ENCODE assay signal across 2 cellular contexts in genomic region chr4:91032725-91033445, GRCh38.
TF ChIP-seq lines count a peak whose summit lies in the region.

No MANE protein-coding gene starts in this region.

TF ChIP-seq in GM23338, 12 proteins besides CTCF, POLR2A, EP300 and RAD21 (continued from another document):
- TF ChIP-seq EZH2 (IDR thresholded peaks at IDR 0.05; ENCODE audit: low read depth, unreplicated experiment): no peak
- TF ChIP-seq, protein P1, sequence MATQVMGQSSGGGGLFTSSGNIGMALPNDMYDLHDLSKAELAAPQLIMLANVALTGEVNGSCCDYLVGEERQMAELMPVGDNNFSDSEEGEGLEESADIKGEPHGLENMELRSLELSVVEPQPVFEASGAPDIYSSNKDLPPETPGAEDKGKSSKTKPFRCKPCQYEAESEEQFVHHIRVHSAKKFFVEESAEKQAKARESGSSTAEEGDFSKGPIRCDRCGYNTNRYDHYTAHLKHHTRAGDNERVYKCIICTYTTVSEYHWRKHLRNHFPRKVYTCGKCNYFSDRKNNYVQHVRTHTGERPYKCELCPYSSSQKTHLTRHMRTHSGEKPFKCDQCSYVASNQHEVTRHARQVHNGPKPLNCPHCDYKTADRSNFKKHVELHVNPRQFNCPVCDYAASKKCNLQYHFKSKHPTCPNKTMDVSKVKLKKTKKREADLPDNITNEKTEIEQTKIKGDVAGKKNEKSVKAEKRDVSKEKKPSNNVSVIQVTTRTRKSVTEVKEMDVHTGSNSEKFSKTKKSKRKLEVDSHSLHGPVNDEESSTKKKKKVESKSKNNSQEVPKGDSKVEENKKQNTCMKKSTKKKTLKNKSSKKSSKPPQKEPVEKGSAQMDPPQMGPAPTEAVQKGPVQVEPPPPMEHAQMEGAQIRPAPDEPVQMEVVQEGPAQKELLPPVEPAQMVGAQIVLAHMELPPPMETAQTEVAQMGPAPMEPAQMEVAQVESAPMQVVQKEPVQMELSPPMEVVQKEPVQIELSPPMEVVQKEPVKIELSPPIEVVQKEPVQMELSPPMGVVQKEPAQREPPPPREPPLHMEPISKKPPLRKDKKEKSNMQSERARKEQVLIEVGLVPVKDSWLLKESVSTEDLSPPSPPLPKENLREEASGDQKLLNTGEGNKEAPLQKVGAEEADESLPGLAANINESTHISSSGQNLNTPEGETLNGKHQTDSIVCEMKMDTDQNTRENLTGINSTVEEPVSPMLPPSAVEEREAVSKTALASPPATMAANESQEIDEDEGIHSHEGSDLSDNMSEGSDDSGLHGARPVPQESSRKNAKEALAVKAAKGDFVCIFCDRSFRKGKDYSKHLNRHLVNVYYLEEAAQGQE (IDR thresholded peaks at IDR 0.05; ENCODE audit: unreplicated experiment): no peak
- TF ChIP-seq EZH2phosphoT487 (IDR thresholded peaks at IDR 0.05; ENCODE audit: unreplicated experiment): no peak
- no peak for TF ChIP-seq STAT1 (IDR thresholded peaks at IDR 0.05; ENCODE audit: unreplicated experiment)
- TF ChIP-seq ZNF331 (CRISPR knock-in tag; IDR thresholded peaks at IDR 0.05; ENCODE audit: low read depth): no peak
- no peak for TF ChIP-seq JUNB (IDR thresholded peaks at IDR 0.05; ENCODE audit: unreplicated experiment)
- no peak for TF ChIP-seq POLR2AphosphoS5 (IDR thresholded peaks at IDR 0.05; ENCODE audit: low read depth)
- TF ChIP-seq, protein P2, sequence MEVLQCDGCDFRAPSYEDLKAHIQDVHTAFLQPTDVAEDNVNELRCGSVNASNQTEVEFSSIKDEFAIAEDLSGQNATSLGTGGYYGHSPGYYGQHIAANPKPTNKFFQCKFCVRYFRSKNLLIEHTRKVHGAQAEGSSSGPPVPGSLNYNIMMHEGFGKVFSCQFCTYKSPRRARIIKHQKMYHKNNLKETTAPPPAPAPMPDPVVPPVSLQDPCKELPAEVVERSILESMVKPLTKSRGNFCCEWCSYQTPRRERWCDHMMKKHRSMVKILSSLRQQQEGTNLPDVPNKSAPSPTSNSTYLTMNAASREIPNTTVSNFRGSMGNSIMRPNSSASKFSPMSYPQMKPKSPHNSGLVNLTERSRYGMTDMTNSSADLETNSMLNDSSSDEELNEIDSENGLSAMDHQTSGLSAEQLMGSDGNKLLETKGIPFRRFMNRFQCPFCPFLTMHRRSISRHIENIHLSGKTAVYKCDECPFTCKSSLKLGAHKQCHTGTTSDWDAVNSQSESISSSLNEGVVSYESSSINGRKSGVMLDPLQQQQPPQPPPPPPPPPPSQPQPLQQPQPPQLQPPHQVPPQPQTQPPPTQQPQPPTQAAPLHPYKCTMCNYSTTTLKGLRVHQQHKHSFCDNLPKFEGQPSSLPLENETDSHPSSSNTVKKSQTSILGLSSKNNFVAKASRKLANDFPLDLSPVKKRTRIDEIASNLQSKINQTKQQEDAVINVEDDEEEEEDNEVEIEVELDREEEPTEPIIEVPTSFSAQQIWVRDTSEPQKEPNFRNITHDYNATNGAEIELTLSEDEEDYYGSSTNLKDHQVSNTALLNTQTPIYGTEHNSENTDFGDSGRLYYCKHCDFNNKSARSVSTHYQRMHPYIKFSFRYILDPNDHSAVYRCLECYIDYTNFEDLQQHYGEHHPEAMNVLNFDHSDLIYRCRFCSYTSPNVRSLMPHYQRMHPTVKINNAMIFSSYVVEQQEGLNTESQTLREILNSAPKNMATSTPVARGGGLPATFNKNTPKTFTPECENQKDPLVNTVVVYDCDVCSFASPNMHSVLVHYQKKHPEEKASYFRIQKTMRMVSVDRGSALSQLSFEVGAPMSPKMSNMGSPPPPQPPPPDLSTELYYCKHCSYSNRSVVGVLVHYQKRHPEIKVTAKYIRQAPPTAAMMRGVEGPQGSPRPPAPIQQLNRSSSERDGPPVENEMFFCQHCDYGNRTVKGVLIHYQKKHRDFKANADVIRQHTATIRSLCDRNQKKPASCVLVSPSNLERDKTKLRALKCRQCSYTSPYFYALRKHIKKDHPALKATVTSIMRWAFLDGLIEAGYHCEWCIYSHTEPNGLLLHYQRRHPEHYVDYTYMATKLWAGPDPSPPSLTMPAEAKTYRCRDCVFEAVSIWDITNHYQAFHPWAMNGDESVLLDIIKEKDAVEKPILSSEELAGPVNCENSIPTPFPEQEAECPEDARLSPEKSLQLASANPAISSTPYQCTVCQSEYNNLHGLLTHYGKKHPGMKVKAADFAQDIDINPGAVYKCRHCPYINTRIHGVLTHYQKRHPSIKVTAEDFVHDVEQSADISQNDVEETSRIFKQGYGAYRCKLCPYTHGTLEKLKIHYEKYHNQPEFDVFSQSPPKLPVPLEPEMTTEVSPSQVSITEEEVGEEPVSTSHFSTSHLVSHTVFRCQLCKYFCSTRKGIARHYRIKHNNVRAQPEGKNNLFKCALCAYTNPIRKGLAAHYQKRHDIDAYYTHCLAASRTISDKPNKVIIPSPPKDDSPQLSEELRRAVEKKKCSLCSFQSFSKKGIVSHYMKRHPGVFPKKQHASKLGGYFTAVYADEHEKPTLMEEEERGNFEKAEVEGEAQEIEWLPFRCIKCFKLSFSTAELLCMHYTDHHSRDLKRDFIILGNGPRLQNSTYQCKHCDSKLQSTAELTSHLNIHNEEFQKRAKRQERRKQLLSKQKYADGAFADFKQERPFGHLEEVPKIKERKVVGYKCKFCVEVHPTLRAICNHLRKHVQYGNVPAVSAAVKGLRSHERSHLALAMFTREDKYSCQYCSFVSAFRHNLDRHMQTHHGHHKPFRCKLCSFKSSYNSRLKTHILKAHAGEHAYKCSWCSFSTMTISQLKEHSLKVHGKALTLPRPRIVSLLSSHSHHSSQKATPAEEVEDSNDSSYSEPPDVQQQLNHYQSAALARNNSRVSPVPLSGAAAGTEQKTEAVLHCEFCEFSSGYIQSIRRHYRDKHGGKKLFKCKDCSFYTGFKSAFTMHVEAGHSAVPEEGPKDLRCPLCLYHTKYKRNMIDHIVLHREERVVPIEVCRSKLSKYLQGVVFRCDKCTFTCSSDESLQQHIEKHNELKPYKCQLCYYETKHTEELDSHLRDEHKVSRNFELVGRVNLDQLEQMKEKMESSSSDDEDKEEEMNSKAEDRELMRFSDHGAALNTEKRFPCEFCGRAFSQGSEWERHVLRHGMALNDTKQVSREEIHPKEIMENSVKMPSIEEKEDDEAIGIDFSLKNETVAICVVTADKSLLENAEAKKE (CRISPR knock-in tag; IDR thresholded peaks at IDR 0.05): no peak
- TF ChIP-seq CREB1 (CRISPR knock-in tag; IDR thresholded peaks at IDR 0.05; ENCODE audit: low read depth): no peak
TF ChIP-seq in GM23338: peak in this region for 0.

TF ChIP-seq in H1, 55 proteins besides CTCF, POLR2A, EP300 and RAD21 (continued from another document):
- TF ChIP-seq RFX5 (IDR thresholded peaks at IDR 0.05; ENCODE audit: borderline replicate concordance, low read depth, low read length) (no peak), TBP (IDR thresholded peaks at IDR 0.05; ENCODE audit: low read depth, low read length) (no peak), RXRA (IDR thresholded peaks at IDR 0.05; ENCODE audit: insufficient read depth, low read depth, low read length) (no peak), SIRT6 (IDR thresholded peaks at IDR 0.05; ENCODE audit: low read length) (no peak), SUZ12 (IDR thresholded peaks at IDR 0.05; ENCODE audit: low read length) (no peak), SP2 (IDR thresholded peaks at IDR 0.05; ENCODE audit: low read length) (no peak), TEAD4 (IDR thresholded peaks at IDR 0.05; ENCODE audit: low read depth, low read length) (no peak), RBBP5 (IDR thresholded peaks at IDR 0.05; ENCODE audit: borderline replicate concordance, low read depth, low read length) (no peak), EZH2 (IDR thresholded peaks at IDR 0.05; ENCODE audit: low read depth, low read length, severe bottlenecking) (no peak), KDM5A (IDR thresholded peaks at IDR 0.05; ENCODE audit: low read length) (no peak), CBX5 (IDR thresholded peaks at IDR 0.05; ENCODE audit: low read depth, low read length) (no peak), SIX5 (IDR thresholded peaks at IDR 0.05; ENCODE audit: low read depth, low read length) (no peak)
